ENCODE assay signal across 14 cellular contexts in the genomic region with DNA sequence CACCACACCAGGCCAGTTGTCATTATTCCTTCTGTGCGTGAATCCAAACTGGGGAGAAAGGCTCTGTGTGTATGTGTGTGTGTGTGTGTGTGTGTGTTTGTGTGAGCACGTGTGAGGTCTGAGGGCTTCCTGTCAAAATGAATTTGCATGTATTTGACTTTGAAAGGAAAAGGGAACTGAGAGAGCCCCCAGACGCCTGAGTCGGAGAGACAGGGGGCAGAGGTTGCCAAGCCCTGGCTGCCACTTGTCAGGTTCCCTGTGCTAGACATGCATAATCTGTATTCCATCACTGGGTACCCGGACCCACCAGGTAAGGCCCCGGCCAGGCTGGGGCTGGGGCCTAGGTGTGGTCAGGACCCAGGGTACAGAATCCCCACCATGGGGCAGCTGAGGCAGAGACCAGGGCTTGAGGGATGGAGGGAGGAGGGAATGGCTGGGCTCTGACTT. TPM values are rescaled to one million over a fixed set of nuclear protein-coding genes. Genes with fewer than 3 reads are reported as not detected.
DNase-seq lines count a peak whose midpoint lies in the region; ATAC-seq, FAIRE-seq and TF ChIP-seq lines count a peak whose summit lies in the region.
"Had no signal": no experiment of that assay in that cellular context is flagged by ENCODE, and none has a peak within 500 bp of the region (broad histone marks: within the 10 kb centered on the region; RNA-seq: fewer than 3 reads in every experiment).

Gene CLEC17A, plus strand, starts transcription at position 191 of the 447 bp plus-strand sequence. Its CDS starts 77 bp downstream, at position 268.

- peak within 1 kb of the TSS; percentile 91 for H3K27ac Mint-ChIP-seq in activated T-helper 17 cell treated with anti-CD3 and anti-CD28 coated beads, Interleukin-2, amount 50 U/mL, for 72 hours
- H3K27ac Mint-ChIP-seq: activated T-helper 1 cell treated with anti-CD3 and anti-CD28 coated beads, Interleukin-12 subunit alpha, Interleukin-12 subunit beta, Interleukin-2, Interleukin-4 antibody, amounts not matched to agents 30 ng/mL and 10 ng/mL and 1 ng/mL, durations not matched to agents 14 hours and 24 hours and 36 hours had no signal

- no peaks in the 10 kb centered on the region; a peak in 1 of 22 replicates for H3K27me3 ChIP-seq in BLaER1 treated with 17β-estradiol and CSF1 and Interleukin-3, amounts not matched to agents 10 nM and 100 nM
- no peaks in the 10 kb centered on the region for H3K27me3 ChIP-seq in adrenal gland

- WGBS in adrenal gland, 4 donors = 32 to 46% (median 40%) methylated on average over 4 to 6 of the region's 6 CpGs

- H3K27me3 Mint-ChIP-seq in activated T-helper 17 cell treated with anti-CD3 and anti-CD28 coated beads, Interleukin-2, amount 50 U/mL, for 72 hours = no peaks in the 10 kb centered on the region

- DNase-seq in GM18507 (ENCODE audit: extremely low spot score, insufficient read length, low read depth) (no peak), superior temporal gyrus (ENCODE audit: extremely low spot score) (no peak), DMS 273 treated with DMSO at 0.1 percent for 48 hours (lab: John Stamatoyannopoulos, UW) (no peak), adrenal gland (no peak)
- DNase-seq: activated CD4-positive, CD25-positive, alpha-beta regulatory T cell; NCI-H1048; SHP77 treated with DMSO at 0.1 percent for 48 hours had no signal

- H3K4me3 ChIP-seq in BLaER1 treated with 17β-estradiol and CSF1 and Interleukin-3, amounts not matched to agents 10 nM and 100 nM = peak within 1 kb of the TSS in 7 of 10 experiments; percentile 7 to 64 (median 43); a peak in 12 of 20 replicates
- H3K4me3 ChIP-seq in adrenal gland = no peak within 1 kb of the TSS

- H3K36me3 ChIP-seq in BLaER1 treated with 17β-estradiol and CSF1 and Interleukin-3, amounts not matched to agents 10 nM and 100 nM = no peaks in the 10 kb centered on the region
- no peaks in the 10 kb centered on the region for H3K36me3 ChIP-seq in adrenal gland (replicated peaks in 1 of 2)

- no peak for TF ChIP-seq POLR2A in adrenal gland (IDR thresholded peaks at IDR 0.05)

- no peaks in the 10 kb centered on the region for H3K9me3 Mint-ChIP-seq in activated T-helper 17 cell treated with anti-CD3 and anti-CD28 coated beads, Interleukin-2, amount 50 U/mL, for 72 hours
- H3K9me3 Mint-ChIP-seq: activated T-helper 1 cell treated with anti-CD3 and anti-CD28 coated beads, Interleukin-12 subunit alpha, Interleukin-12 subunit beta, Interleukin-2, Interleukin-4 antibody, amounts not matched to agents 30 ng/mL and 10 ng/mL and 1 ng/mL, durations not matched to agents 14 hours and 24 hours and 36 hours had no signal

- H3K4me1 ChIP-seq in BLaER1 treated with 17β-estradiol and CSF1 and Interleukin-3, amounts not matched to agents 10 nM and 100 nM = peaks cover 23 to 61% (median 41%) of the 10 kb centered on the region in 10 experiments
- no peaks in the 10 kb centered on the region for H3K4me1 ChIP-seq in adrenal gland (replicated peaks in 1 of 2)

- no peaks in the 10 kb centered on the region; a peak in 1 of 22 replicates for H4K20me1 ChIP-seq in BLaER1 treated with 17β-estradiol and CSF1 and Interleukin-3, amounts not matched to agents 10 nM and 100 nM

- H3K4me1 Mint-ChIP-seq in activated T-helper 17 cell treated with anti-CD3 and anti-CD28 coated beads, Interleukin-2, amount 50 U/mL, for 72 hours = peaks cover 11% of the 10 kb centered on the region

- peak; percentile 93 for FAIRE-seq in GM18507 (lab: Jason Lieb, UNC)

- peak within 1 kb of the TSS in 4 of 11 experiments; percentile 1 to 52 (median 42); a peak in 5 of 22 replicates for H3K9ac ChIP-seq in BLaER1 treated with 17β-estradiol and CSF1 and Interleukin-3, amounts not matched to agents 10 nM and 100 nM

- no peaks in the 10 kb centered on the region for H3K36me3 Mint-ChIP-seq in activated T-helper 17 cell treated with anti-CD3 and anti-CD28 coated beads, Interleukin-2, amount 50 U/mL, for 72 hours (ENCODE audit: low read depth)

- H3K27ac ChIP-seq in BLaER1 treated with 17β-estradiol and CSF1 and Interleukin-3, amounts not matched to agents 10 nM and 100 nM = peak within 1 kb of the TSS in 5 of 11 experiments; percentile 33 to 60 (median 49); a peak in 9 of 22 replicates
- H3K27ac ChIP-seq in adrenal gland = no peak within 1 kb of the TSS

- peak within 1 kb of the TSS; percentile 30 to 87 (median 70) for H3K4me2 ChIP-seq in BLaER1 treated with 17β-estradiol and CSF1 and Interleukin-3, amounts not matched to agents 10 nM and 100 nM

- ATAC-seq in HG03378 (IDR thresholded peaks at IDR 0.05; ENCODE audit: unreplicated experiment) = peak; percentile 32
- ATAC-seq in activated T-helper 17 cell treated with anti-CD3 and anti-CD28 coated beads, Interleukin-2, amount 50 U/mL, for 72 hours (replicated peaks) = no peak
- ATAC-seq in HG02938 (IDR thresholded peaks at IDR 0.05; ENCODE audit: unreplicated experiment) = no peak

- no peak within 1 kb of the TSS for H3K4me3 Mint-ChIP-seq in activated T-helper 17 cell treated with anti-CD3 and anti-CD28 coated beads, Interleukin-2, amount 50 U/mL, for 72 hours
- H3K4me3 Mint-ChIP-seq: activated T-helper 1 cell treated with anti-CD3 and anti-CD28 coated beads, Interleukin-12 subunit alpha, Interleukin-12 subunit beta, Interleukin-2, Interleukin-4 antibody, amounts not matched to agents 30 ng/mL and 10 ng/mL and 1 ng/mL, durations not matched to agents 14 hours and 24 hours and 36 hours had no signal

- intact Hi-C loops in adrenal gland (cut with DNase I) = no loop called here

- no peak for TF ChIP-seq CTCF in adrenal gland (IDR thresholded peaks at IDR 0.05)

- H3K9me3 ChIP-seq in BLaER1 treated with 17β-estradiol and CSF1 and Interleukin-3, amounts not matched to agents 10 nM and 100 nM (replicated peaks in 1 of 11) = no peaks in the 10 kb centered on the region
- H3K9me3 ChIP-seq in adrenal gland (replicated peaks in 1 of 3) = no peaks in the 10 kb centered on the region

RNA-seq across cellular contexts. Expression of gene CLEC17A, which starts in this region (rescaled TPM):
- total RNA-seq in activated T-helper 17 cell treated with anti-CD3 and anti-CD28 coated beads, Interleukin-2, amount 50 U/mL, for 72 hours = 1 to 10 TPM in 1 of 2 donors, under 1 TPM in 1; 0.78 to 2.0 TPM
- total RNA-seq in adrenal gland = not detected
- under 1 TPM in 2 of 3 donors, not detected in 1; 0.03 to 0.16 TPM for polyA plus RNA-seq in adrenal gland
- total RNA-seq: NCI-H460 had no signal
- polyA plus RNA-seq: urinary bladder had no signal

Comparison
In these comparisons a context has a peak if more than half of its experiments do, and no peak if none do; other contexts are left out.
1. H3K4me3 ChIP-seq: peak in BLaER1 treated with 17β-estradiol and CSF1 and Interleukin-3, amounts not matched to agents 10 nM and 100 nM (7 of 10); none in adrenal gland (0 of 4).